ENCODE assay signal across 1 cellular context in the genomic region with DNA sequence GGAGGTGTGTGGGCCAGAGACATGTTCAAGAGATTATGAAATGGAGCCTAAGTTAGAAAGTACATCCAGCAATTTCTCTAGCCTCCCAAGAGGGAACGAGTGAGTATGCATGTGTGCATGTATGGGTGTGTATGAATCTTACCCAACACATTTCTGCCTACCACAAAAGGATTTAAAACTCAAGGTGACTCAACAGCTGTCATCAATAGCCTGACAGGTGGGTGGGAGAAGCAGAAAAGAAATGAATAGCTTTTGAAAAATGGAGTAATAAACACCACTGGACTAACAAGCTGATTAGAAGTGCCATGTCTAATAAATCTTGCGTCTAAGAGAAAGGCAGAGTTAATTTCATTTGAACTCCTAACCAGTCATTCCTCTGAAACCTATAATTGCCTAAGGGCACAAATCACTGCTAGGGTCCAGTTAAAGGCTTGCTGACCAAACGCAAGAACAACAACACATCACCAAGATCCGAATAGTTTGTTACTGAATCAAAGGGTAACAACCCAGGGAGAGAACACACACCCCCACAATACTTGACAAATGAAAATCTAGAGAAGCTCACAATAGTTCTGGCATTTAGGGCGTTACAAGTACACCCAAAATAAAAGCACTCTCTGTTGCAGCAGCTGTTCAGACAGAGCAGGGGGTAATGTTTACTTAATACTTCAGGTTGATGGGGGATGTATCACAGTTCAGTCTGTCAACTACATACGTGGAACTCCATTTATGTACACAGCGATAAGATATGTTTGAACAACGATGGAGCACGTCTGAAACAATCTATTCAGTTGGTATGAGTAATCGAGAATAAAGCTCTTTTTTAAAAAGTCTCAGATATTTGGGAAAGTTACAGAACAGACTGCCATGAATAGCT.
TF ChIP-seq lines count a peak whose summit lies in the region.

No MANE protein-coding gene starts in this region.

TF ChIP-seq in GM23338, 12 proteins besides CTCF, POLR2A, EP300 and RAD21 (continued from another document):
- TF ChIP-seq, protein P1, sequence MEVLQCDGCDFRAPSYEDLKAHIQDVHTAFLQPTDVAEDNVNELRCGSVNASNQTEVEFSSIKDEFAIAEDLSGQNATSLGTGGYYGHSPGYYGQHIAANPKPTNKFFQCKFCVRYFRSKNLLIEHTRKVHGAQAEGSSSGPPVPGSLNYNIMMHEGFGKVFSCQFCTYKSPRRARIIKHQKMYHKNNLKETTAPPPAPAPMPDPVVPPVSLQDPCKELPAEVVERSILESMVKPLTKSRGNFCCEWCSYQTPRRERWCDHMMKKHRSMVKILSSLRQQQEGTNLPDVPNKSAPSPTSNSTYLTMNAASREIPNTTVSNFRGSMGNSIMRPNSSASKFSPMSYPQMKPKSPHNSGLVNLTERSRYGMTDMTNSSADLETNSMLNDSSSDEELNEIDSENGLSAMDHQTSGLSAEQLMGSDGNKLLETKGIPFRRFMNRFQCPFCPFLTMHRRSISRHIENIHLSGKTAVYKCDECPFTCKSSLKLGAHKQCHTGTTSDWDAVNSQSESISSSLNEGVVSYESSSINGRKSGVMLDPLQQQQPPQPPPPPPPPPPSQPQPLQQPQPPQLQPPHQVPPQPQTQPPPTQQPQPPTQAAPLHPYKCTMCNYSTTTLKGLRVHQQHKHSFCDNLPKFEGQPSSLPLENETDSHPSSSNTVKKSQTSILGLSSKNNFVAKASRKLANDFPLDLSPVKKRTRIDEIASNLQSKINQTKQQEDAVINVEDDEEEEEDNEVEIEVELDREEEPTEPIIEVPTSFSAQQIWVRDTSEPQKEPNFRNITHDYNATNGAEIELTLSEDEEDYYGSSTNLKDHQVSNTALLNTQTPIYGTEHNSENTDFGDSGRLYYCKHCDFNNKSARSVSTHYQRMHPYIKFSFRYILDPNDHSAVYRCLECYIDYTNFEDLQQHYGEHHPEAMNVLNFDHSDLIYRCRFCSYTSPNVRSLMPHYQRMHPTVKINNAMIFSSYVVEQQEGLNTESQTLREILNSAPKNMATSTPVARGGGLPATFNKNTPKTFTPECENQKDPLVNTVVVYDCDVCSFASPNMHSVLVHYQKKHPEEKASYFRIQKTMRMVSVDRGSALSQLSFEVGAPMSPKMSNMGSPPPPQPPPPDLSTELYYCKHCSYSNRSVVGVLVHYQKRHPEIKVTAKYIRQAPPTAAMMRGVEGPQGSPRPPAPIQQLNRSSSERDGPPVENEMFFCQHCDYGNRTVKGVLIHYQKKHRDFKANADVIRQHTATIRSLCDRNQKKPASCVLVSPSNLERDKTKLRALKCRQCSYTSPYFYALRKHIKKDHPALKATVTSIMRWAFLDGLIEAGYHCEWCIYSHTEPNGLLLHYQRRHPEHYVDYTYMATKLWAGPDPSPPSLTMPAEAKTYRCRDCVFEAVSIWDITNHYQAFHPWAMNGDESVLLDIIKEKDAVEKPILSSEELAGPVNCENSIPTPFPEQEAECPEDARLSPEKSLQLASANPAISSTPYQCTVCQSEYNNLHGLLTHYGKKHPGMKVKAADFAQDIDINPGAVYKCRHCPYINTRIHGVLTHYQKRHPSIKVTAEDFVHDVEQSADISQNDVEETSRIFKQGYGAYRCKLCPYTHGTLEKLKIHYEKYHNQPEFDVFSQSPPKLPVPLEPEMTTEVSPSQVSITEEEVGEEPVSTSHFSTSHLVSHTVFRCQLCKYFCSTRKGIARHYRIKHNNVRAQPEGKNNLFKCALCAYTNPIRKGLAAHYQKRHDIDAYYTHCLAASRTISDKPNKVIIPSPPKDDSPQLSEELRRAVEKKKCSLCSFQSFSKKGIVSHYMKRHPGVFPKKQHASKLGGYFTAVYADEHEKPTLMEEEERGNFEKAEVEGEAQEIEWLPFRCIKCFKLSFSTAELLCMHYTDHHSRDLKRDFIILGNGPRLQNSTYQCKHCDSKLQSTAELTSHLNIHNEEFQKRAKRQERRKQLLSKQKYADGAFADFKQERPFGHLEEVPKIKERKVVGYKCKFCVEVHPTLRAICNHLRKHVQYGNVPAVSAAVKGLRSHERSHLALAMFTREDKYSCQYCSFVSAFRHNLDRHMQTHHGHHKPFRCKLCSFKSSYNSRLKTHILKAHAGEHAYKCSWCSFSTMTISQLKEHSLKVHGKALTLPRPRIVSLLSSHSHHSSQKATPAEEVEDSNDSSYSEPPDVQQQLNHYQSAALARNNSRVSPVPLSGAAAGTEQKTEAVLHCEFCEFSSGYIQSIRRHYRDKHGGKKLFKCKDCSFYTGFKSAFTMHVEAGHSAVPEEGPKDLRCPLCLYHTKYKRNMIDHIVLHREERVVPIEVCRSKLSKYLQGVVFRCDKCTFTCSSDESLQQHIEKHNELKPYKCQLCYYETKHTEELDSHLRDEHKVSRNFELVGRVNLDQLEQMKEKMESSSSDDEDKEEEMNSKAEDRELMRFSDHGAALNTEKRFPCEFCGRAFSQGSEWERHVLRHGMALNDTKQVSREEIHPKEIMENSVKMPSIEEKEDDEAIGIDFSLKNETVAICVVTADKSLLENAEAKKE (CRISPR knock-in tag; IDR thresholded peaks at IDR 0.05) = no peak
- TF ChIP-seq POLR2AphosphoS5 (IDR thresholded peaks at IDR 0.05; ENCODE audit: low read depth) = no peak
- TF ChIP-seq, protein P2, sequence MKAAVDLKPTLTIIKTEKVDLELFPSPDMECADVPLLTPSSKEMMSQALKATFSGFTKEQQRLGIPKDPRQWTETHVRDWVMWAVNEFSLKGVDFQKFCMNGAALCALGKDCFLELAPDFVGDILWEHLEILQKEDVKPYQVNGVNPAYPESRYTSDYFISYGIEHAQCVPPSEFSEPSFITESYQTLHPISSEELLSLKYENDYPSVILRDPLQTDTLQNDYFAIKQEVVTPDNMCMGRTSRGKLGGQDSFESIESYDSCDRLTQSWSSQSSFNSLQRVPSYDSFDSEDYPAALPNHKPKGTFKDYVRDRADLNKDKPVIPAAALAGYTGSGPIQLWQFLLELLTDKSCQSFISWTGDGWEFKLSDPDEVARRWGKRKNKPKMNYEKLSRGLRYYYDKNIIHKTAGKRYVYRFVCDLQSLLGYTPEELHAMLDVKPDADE (IDR thresholded peaks at IDR 0.05) = no peak
- no peak for TF ChIP-seq EZH2phosphoT487 (IDR thresholded peaks at IDR 0.05; ENCODE audit: unreplicated experiment)
- TF ChIP-seq, protein P3, sequence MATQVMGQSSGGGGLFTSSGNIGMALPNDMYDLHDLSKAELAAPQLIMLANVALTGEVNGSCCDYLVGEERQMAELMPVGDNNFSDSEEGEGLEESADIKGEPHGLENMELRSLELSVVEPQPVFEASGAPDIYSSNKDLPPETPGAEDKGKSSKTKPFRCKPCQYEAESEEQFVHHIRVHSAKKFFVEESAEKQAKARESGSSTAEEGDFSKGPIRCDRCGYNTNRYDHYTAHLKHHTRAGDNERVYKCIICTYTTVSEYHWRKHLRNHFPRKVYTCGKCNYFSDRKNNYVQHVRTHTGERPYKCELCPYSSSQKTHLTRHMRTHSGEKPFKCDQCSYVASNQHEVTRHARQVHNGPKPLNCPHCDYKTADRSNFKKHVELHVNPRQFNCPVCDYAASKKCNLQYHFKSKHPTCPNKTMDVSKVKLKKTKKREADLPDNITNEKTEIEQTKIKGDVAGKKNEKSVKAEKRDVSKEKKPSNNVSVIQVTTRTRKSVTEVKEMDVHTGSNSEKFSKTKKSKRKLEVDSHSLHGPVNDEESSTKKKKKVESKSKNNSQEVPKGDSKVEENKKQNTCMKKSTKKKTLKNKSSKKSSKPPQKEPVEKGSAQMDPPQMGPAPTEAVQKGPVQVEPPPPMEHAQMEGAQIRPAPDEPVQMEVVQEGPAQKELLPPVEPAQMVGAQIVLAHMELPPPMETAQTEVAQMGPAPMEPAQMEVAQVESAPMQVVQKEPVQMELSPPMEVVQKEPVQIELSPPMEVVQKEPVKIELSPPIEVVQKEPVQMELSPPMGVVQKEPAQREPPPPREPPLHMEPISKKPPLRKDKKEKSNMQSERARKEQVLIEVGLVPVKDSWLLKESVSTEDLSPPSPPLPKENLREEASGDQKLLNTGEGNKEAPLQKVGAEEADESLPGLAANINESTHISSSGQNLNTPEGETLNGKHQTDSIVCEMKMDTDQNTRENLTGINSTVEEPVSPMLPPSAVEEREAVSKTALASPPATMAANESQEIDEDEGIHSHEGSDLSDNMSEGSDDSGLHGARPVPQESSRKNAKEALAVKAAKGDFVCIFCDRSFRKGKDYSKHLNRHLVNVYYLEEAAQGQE (IDR thresholded peaks at IDR 0.05; ENCODE audit: unreplicated experiment) = no peak
